Comparison of ENCODE assay signal across 17 cellular contexts in genomic region chr6:57252137-57252536, GRCh38. TPM values are rescaled to one million over a fixed set of nuclear protein-coding genes. Genes with fewer than 3 reads are reported as not detected.
DNase-seq lines count a peak whose midpoint lies in the region; ATAC-seq and TF ChIP-seq lines count a peak whose summit lies in the region.
"Had no signal": no experiment of that assay in that cellular context is flagged by ENCODE, and none has a peak within 500 bp of the region (broad histone marks: within the 10 kb centered on the region; RNA-seq: fewer than 3 reads in every experiment).

No MANE protein-coding gene starts in this region.

- WGBS in hepatocyte (ENCODE audit: low lambda C conversion rate, missing lambda C conversion rate): 93% methylated on average over 8 of the region's 9 CpGs
- 92% methylated on average over 9 of the region's 9 CpGs for WGBS in sigmoid colon, 2 donors

- H3K4me1 ChIP-seq in ascending aorta (peaks cover 0 to 15% of the 10 kb centered on the region in 2 donors), hepatocyte (ENCODE audit: insufficient read depth) (peaks cover 18% of the 10 kb centered on the region), sigmoid colon (peaks cover 0 to 56% (median 47%) of the 10 kb centered on the region in 4 donors), upper lobe of right lung (no peaks in the 10 kb centered on the region)

- H3K79me2 ChIP-seq in hepatocyte: no peaks in the 10 kb centered on the region

- H3K27ac ChIP-seq in ascending aorta (peak overlapping the region; percentile 70 to 82), hepatocyte (peak overlapping the region; percentile 59), sigmoid colon (peak overlapping the region; percentile 77 to 95 (median 90)), upper lobe of right lung (peak overlapping the region; percentile 21)

- no peak for TF ChIP-seq POLR2A in sigmoid colon (IDR thresholded peaks at IDR 0.05)

- TF ChIP-seq CTCF in ascending aorta (IDR thresholded peaks at IDR 0.05): no peak
- TF ChIP-seq CTCF in hepatocyte (IDR thresholded peaks at IDR 0.05; ENCODE audit: poor library complexity): no peak
- no peak for TF ChIP-seq CTCF in sigmoid colon (IDR thresholded peaks at IDR 0.05)
- no peak for TF ChIP-seq CTCF in upper lobe of right lung (IDR thresholded peaks at IDR 0.05)

- intact Hi-C loops in ascending aorta (cut with DNase I): loop anchor here (10.0 kb wide), 1 partner anchor 877 kb away; no protein-coding TSS in a partner anchor
- intact Hi-C loops in sigmoid colon (cut with DNase I): loop anchor here (2.0 kb wide), 1 partner anchor 29 kb away; the partner anchor contains the start of gene RAB23
- intact Hi-C loops in upper lobe of right lung (cut with DNase I): no loop called here

- H3K9me2 ChIP-seq in hepatocyte (replicated peaks; ENCODE audit: insufficient read depth): no peaks in the 10 kb centered on the region

- H3K27me3 ChIP-seq in ascending aorta (no peaks in the 10 kb centered on the region), hepatocyte (no peaks in the 10 kb centered on the region), sigmoid colon (no peaks in the 10 kb centered on the region), upper lobe of right lung (no peaks in the 10 kb centered on the region)
- H3K27me3 ChIP-seq: MG63, Peyer's patch had no signal

- H3K4me2 ChIP-seq in hepatocyte: no peak overlapping the region

- no peak overlapping the region for H2AFZ ChIP-seq in hepatocyte

- no peaks in the 10 kb centered on the region for H3K9me3 ChIP-seq in ascending aorta
- H3K9me3 ChIP-seq in hepatocyte (ENCODE audit: low read depth): no peaks in the 10 kb centered on the region
- H3K9me3 ChIP-seq in sigmoid colon: no peaks in the 10 kb centered on the region
- no peaks in the 10 kb centered on the region for H3K9me3 ChIP-seq in upper lobe of right lung
- H3K9me3 ChIP-seq: MG63, Peyer's patch had no signal

- H3K4me3 ChIP-seq in ascending aorta (no peak overlapping the region), hepatocyte (no peak overlapping the region), sigmoid colon (no peak overlapping the region), upper lobe of right lung (no peak overlapping the region)
- H3K4me3 ChIP-seq: MG63, Peyer's patch had no signal

- ATAC-seq in upper lobe of right lung: no peak
- no peak for ATAC-seq in HG03442 (IDR thresholded peaks at IDR 0.05; ENCODE audit: unreplicated experiment)
- no peak for ATAC-seq in HG03196 (IDR thresholded peaks at IDR 0.05; ENCODE audit: unreplicated experiment)

- H3K36me3 ChIP-seq in ascending aorta: no peaks in the 10 kb centered on the region
- no peaks in the 10 kb centered on the region for H3K36me3 ChIP-seq in hepatocyte (replicated peaks; ENCODE audit: insufficient read depth, low read depth)
- H3K36me3 ChIP-seq in sigmoid colon: no peaks in the 10 kb centered on the region
- H3K36me3 ChIP-seq in upper lobe of right lung: no peaks in the 10 kb centered on the region
- H3K36me3 ChIP-seq: MG63, Peyer's patch had no signal

- DNase-seq in ascending aorta (ENCODE audit: low spot score in 2 of 2) (no peak), hepatocyte (ENCODE audit: low spot score) (no peak), sigmoid colon (no peak), upper lobe of right lung (no peak), UCSD-AML1 (lab: John Stamatoyannopoulos, UW; ENCODE audit: unreplicated experiment) (no peak), NCI-H1694 (lab: John Stamatoyannopoulos, UW) (no peak)
- DNase-seq: AML-193, COR-L47, NCI-H1092, NCI-H146, NCI-H2227 treated with DMSO at 0.1 percent for 48 hours, NCI-H524 treated with DMSO at 0.1 percent for 48 hours, Peyer's patch, Right ventricle myocardium superior had no signal

- TF ChIP-seq EP300 in sigmoid colon (IDR thresholded peaks at IDR 0.05): no peak

- no peaks in the 10 kb centered on the region for H4K20me1 ChIP-seq in hepatocyte (ENCODE audit: insufficient read depth, poor library complexity, severe bottlenecking)

RNA-seq across cellular contexts. Expression of gene RAB23, which starts 30.0 kb away (rescaled TPM):
- 19.9 TPM for total RNA-seq in ascending aorta
- total RNA-seq in hepatocyte: 37.2 and 37.7 TPM in 2 replicates
- 15.5 and 20.2 TPM in 2 replicates for polyA plus RNA-seq in hepatocyte
- total RNA-seq in sigmoid colon: 100 to 1,000 TPM; 115 to 188 (median 167) TPM
- polyA plus RNA-seq in sigmoid colon: 10 to 100 TPM in 1 of 3 donors, 1 to 10 TPM in 2; 3.5 to 10.1 (median 7.8) TPM
- total RNA-seq in upper lobe of right lung: 13.7 TPM

Comparison
In these comparisons a context has a peak if more than half of its experiments do, and no peak if none do; other contexts are left out.
1. H3K27ac ChIP-seq: peak in every context shown above with its lines; median percentile 90 in sigmoid colon; 76 in ascending aorta; 59 in hepatocyte; 21 in upper lobe of right lung.